1 cellular context compared by ENCODE assay signal in the genomic region with DNA sequence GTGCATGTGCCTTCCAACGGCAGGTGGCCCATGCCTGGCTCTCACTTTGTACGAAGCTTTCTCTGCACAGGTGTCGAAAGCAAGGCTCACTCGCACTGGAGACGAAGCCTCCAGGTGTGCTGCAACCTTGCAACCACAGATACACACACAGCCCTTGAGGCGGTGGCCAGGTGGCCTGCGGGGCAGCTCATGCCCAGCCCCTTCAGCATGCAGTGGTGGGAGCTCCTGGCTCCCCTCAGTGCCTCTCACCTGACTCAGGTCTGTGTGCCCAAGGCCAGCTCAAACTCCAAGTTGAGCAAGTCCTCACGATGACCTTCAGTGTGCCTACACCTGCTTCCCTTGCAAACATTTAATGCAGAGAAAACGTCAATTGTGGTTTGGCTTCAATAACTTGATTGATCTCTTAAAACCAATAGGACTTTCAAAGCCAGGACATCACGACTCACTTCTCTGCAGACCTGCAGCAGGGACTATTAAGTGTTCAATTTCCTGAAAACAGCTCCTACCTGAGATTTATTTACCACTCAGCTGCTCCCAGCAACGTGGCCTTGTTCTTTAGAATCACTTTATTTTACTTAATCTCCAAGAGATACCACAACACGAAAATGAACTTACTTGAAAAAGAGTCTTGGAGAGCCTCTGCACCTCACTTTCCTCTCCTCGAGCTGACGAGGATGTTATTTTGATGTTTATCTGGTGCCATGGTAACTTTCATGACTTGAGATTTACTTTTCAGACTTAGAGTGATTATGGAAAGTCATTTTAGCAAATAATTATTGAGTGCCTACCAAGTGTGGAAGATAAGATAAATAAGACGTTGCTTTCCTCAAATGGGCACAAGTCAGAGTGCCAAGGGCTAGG.
TF ChIP-seq lines count a peak whose summit lies in the region.

No MANE protein-coding gene starts in this region.

TF ChIP-seq in HepG2, 621 proteins besides CTCF, POLR2A, EP300 and RAD21 (continued from another document and continues in another):
- TF ChIP-seq HMGXB3 (CRISPR knock-in tag; IDR thresholded peaks at IDR 0.05; ENCODE audit: borderline replicate concordance) (peak; percentile 89), GLI4 (CRISPR knock-in tag; IDR thresholded peaks at IDR 0.05; ENCODE audit: borderline replicate concordance) (peak; percentile 14; the same call in 1 of the 2 replicates), PHF5A (CRISPR knock-in tag; IDR thresholded peaks at IDR 0.05; ENCODE audit: low read depth, unreplicated experiment) (peak; percentile 56), NCOR1 (IDR thresholded peaks at IDR 0.05; ENCODE audit: borderline replicate concordance, low read length) (peak; percentile 89; the same call in 1 of the 2 replicates), HMG20B (CRISPR knock-in tag; conservative IDR thresholded peaks at IDR 0.05) (0 out of 2 replicates have a peak, but pooled peaks have one; percentile 29), ZNF441 (CRISPR knock-in tag; IDR thresholded peaks at IDR 0.05; ENCODE audit: borderline replicate concordance) (no peak), ZNF335 (CRISPR knock-in tag; IDR thresholded peaks at IDR 0.05) (peak; percentile 82), SNAPC2 (CRISPR knock-in tag; IDR thresholded peaks at IDR 0.05) (no peak), ZNF138 (CRISPR knock-in tag; IDR thresholded peaks at IDR 0.05; ENCODE audit: low read depth) (no peak), MXD4 (CRISPR knock-in tag; IDR thresholded peaks at IDR 0.05) (peak; percentile 89), ATAD3A (CRISPR knock-in tag; IDR thresholded peaks at IDR 0.05) (no peak), NR3C1 (CRISPR knock-in tag; IDR thresholded peaks at IDR 0.05) (no peak), ZFP37 (CRISPR knock-in tag; IDR thresholded peaks at IDR 0.05; ENCODE audit: borderline replicate concordance) (peak; percentile 93), ZNF446 (CRISPR knock-in tag; IDR thresholded peaks at IDR 0.05) (no peak), XRCC5 (optimal IDR thresholded peaks at IDR 0.05; ENCODE audit: low read length) (peak; percentile 72), ZNF672 (CRISPR knock-in tag; IDR thresholded peaks at IDR 0.05) (no peak), KDM4B (CRISPR knock-in tag; IDR thresholded peaks at IDR 0.05) (peak; percentile 96), ZBTB42 (CRISPR knock-in tag; IDR thresholded peaks at IDR 0.05) (peak; percentile 88; the same call in 1 of the 2 replicates), ZNF317 (CRISPR knock-in tag; IDR thresholded peaks at IDR 0.05) (peak; percentile 77), SIN3B (IDR thresholded peaks at IDR 0.05; ENCODE audit: low read length) (no peak), CREB1 (IDR thresholded peaks at IDR 0.05) (no peak), CREB1 (CRISPR knock-in tag; IDR thresholded peaks at IDR 0.05) (no peak), ZNF274 (CRISPR knock-in tag; IDR thresholded peaks at IDR 0.05) (peak; percentile 51; the same call in 1 of the 2 replicates), ZNF546 (CRISPR knock-in tag; conservative IDR thresholded peaks at IDR 0.05) (peak; percentile 66; the same call in 1 of the 2 replicates), ESRRA (CRISPR knock-in tag; IDR thresholded peaks at IDR 0.05; ENCODE audit: low read depth) (peak; percentile 99), ZBTB21 (CRISPR knock-in tag; IDR thresholded peaks at IDR 0.05) (0 out of 2 replicates have a peak, but pooled peaks have one; percentile 18), KAT7 (CRISPR knock-in tag; IDR thresholded peaks at IDR 0.05; ENCODE audit: borderline replicate concordance) (peak; percentile 28; the same call in 1 of the 2 replicates), GATAD1 (CRISPR knock-in tag; IDR thresholded peaks at IDR 0.05) (peak; percentile 63), HNRNPL (IDR thresholded peaks at IDR 0.05; ENCODE audit: low read depth, low read length) (peak; percentile 93), MLLT10 (CRISPR knock-in tag; IDR thresholded peaks at IDR 0.05) (no peak), NBN (conservative IDR thresholded peaks at IDR 0.05) (no peak), SIX4 (CRISPR knock-in tag; IDR thresholded peaks at IDR 0.05) (peak; percentile 87; the same call in 1 of the 2 replicates), ZNF788 (CRISPR knock-in tag; IDR thresholded peaks at IDR 0.05; ENCODE audit: borderline replicate concordance) (peak; percentile 93; the same call in 1 of the 2 replicates), GZF1 (CRISPR knock-in tag; IDR thresholded peaks at IDR 0.05) (peak; percentile 84; the same call in 1 of the 2 replicates), ZNF615 (CRISPR knock-in tag; IDR thresholded peaks at IDR 0.05; ENCODE audit: borderline replicate concordance) (no peak), RBFOX2 (IDR thresholded peaks at IDR 0.05; ENCODE audit: low read depth, low read length) (peak; percentile 50), ZNF350 (CRISPR knock-in tag; IDR thresholded peaks at IDR 0.05; ENCODE audit: borderline replicate concordance, low read depth) (peak; percentile 91), CEBPB (IDR thresholded peaks at IDR 0.05; ENCODE audit: borderline replicate concordance, low read depth, low read length) (peak; percentile 95), SATB2 (CRISPR knock-in tag; IDR thresholded peaks at IDR 0.05) (0 out of 2 replicates have a peak, but pooled peaks have one; percentile 63)
- TF ChIP-seq, protein P1, sequence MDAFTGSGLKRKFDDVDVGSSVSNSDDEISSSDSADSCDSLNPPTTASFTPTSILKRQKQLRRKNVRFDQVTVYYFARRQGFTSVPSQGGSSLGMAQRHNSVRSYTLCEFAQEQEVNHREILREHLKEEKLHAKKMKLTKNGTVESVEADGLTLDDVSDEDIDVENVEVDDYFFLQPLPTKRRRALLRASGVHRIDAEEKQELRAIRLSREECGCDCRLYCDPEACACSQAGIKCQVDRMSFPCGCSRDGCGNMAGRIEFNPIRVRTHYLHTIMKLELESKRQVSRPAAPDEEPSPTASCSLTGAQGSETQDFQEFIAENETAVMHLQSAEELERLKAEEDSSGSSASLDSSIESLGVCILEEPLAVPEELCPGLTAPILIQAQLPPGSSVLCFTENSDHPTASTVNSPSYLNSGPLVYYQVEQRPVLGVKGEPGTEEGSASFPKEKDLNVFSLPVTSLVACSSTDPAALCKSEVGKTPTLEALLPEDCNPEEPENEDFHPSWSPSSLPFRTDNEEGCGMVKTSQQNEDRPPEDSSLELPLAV (CRISPR knock-in tag; conservative IDR thresholded peaks at IDR 0.05; ENCODE audit: low read depth): no peak
- TF ChIP-seq, protein P2, sequence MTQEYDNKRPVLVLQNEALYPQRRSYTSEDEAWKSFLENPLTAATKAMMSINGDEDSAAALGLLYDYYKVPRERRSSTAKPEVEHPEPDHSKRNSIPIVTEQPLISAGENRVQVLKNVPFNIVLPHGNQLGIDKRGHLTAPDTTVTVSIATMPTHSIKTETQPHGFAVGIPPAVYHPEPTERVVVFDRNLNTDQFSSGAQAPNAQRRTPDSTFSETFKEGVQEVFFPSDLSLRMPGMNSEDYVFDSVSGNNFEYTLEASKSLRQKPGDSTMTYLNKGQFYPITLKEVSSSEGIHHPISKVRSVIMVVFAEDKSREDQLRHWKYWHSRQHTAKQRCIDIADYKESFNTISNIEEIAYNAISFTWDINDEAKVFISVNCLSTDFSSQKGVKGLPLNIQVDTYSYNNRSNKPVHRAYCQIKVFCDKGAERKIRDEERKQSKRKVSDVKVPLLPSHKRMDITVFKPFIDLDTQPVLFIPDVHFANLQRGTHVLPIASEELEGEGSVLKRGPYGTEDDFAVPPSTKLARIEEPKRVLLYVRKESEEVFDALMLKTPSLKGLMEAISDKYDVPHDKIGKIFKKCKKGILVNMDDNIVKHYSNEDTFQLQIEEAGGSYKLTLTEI (CRISPR knock-in tag; conservative IDR thresholded peaks at IDR 0.05): no peak
- TF ChIP-seq, protein P3, sequence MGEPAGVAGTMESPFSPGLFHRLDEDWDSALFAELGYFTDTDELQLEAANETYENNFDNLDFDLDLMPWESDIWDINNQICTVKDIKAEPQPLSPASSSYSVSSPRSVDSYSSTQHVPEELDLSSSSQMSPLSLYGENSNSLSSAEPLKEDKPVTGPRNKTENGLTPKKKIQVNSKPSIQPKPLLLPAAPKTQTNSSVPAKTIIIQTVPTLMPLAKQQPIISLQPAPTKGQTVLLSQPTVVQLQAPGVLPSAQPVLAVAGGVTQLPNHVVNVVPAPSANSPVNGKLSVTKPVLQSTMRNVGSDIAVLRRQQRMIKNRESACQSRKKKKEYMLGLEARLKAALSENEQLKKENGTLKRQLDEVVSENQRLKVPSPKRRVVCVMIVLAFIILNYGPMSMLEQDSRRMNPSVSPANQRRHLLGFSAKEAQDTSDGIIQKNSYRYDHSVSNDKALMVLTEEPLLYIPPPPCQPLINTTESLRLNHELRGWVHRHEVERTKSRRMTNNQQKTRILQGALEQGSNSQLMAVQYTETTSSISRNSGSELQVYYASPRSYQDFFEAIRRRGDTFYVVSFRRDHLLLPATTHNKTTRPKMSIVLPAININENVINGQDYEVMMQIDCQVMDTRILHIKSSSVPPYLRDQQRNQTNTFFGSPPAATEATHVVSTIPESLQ (CRISPR knock-in tag; conservative IDR thresholded peaks at IDR 0.05): no peak; the same call in 1 of the 2 replicates
- TF ChIP-seq, protein P4, sequence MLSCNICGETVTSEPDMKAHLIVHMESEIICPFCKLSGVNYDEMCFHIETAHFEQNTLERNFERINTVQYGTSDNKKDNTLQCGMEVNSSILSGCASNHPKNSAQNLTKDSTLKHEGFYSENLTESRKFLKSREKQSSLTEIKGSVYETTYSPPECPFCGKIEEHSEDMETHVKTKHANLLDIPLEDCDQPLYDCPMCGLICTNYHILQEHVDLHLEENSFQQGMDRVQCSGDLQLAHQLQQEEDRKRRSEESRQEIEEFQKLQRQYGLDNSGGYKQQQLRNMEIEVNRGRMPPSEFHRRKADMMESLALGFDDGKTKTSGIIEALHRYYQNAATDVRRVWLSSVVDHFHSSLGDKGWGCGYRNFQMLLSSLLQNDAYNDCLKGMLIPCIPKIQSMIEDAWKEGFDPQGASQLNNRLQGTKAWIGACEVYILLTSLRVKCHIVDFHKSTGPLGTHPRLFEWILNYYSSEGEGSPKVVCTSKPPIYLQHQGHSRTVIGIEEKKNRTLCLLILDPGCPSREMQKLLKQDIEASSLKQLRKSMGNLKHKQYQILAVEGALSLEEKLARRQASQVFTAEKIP (CRISPR knock-in tag; IDR thresholded peaks at IDR 0.05; ENCODE audit: borderline replicate concordance): no peak
- TF ChIP-seq, protein P5, sequence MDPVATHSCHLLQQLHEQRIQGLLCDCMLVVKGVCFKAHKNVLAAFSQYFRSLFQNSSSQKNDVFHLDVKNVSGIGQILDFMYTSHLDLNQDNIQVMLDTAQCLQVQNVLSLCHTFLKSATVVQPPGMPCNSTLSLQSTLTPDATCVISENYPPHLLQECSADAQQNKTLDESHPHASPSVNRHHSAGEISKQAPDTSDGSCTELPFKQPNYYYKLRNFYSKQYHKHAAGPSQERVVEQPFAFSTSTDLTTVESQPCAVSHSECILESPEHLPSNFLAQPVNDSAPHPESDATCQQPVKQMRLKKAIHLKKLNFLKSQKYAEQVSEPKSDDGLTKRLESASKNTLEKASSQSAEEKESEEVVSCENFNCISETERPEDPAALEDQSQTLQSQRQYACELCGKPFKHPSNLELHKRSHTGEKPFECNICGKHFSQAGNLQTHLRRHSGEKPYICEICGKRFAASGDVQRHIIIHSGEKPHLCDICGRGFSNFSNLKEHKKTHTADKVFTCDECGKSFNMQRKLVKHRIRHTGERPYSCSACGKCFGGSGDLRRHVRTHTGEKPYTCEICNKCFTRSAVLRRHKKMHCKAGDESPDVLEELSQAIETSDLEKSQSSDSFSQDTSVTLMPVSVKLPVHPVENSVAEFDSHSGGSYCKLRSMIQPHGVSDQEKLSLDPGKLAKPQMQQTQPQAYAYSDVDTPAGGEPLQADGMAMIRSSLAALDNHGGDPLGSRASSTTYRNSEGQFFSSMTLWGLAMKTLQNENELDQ (CRISPR knock-in tag; IDR thresholded peaks at IDR 0.05; ENCODE audit: borderline replicate concordance): no peak
